2 cellular contexts compared by ENCODE assay signal in the genomic region with DNA sequence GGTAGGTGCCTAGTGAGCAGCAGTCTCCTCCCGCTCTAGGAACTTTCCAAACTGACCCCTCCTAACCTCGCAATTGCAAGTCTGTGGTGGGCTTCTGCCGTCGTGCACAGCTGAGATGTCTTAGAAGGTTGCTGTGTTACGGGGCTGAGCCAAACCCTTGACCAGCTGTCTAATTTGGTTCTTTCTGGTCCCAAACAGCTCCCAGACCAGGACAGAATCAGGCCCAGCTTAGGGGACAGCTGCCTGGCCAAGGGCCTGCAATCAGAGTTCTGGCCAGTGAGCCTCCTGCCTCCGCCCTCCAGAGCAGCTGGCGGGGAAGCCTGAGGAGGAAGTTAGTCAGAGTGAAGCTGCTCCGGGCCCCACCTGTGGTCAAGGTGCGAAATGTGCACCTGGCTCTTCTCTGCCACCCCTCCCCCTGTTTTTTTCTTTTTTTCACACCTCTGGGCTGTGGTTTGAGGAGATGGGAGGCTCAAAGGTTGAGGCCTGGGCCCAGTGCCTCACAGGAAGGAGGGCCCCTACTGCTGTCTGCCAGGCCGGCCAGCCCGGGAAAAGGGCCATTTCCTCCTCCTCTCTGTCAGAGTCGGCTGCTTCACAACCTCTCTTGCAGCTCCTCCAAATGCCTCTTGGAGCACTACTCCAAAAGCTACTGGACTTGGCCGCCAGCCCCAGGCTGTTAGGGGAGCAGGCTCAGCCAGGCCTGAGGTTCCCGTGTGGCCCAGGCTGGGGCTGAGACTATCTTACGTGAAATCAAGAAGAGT.
A peak's percentile ranks its signal among the peaks of the same experiment; 100 is the strongest.
TF ChIP-seq lines count a peak whose summit lies in the region.

No MANE protein-coding gene starts in this region.

TF ChIP-seq in GM12891, 5 proteins besides CTCF, POLR2A, EP300 and RAD21:
- TF ChIP-seq POU2F2 (IDR thresholded peaks at IDR 0.05; ENCODE audit: low read depth, low read length) (no peak), SPI1 (IDR thresholded peaks at IDR 0.05; ENCODE audit: low read depth, low read length) (0 out of 2 replicates have a peak, but pooled peaks have one; percentile 6)

TF ChIP-seq in H1, 55 proteins besides CTCF, POLR2A, EP300 and RAD21:
- TF ChIP-seq POLR2AphosphoS5 (IDR thresholded peaks at IDR 0.05; ENCODE audit: low read depth, low read length) (no peak), EGR1 (IDR thresholded peaks at IDR 0.05; ENCODE audit: borderline replicate concordance, low read depth, low read length) (no peak), CHD1 (IDR thresholded peaks at IDR 0.05; ENCODE audit: low read depth, low read length) (no peak), KDM1A (IDR thresholded peaks at IDR 0.05; ENCODE audit: borderline replicate concordance, low read length) (no peak), YY1 (IDR thresholded peaks at IDR 0.05; ENCODE audit: low read depth, low read length) (no peak), TAF7 (optimal IDR thresholded peaks at IDR 0.05; ENCODE audit: borderline replicate concordance, low read depth, low read length) (no peak), FOSL1 (IDR thresholded peaks at IDR 0.05; ENCODE audit: insufficient read depth, low read depth, low read length) (no peak), SP4 (IDR thresholded peaks at IDR 0.05; ENCODE audit: low read length) (no peak)
